22 cellular contexts compared by ENCODE assay signal in genomic region chr11:118397448-118397847, GRCh38. TPM values are rescaled to one million over a fixed set of nuclear protein-coding genes. Genes with fewer than 3 reads are reported as not detected.
DNase-seq lines count a peak whose midpoint lies in the region; ATAC-seq, FAIRE-seq and TF ChIP-seq lines count a peak whose summit lies in the region.
"Had no signal": no experiment of that assay in that cellular context is flagged by ENCODE, and none has a peak within 500 bp of the region (broad histone marks: within the 10 kb centered on the region; RNA-seq: fewer than 3 reads in every experiment).

No MANE protein-coding gene starts in this region.

- H3K36me3 ChIP-seq in gastrocnemius medialis = peaks cover 5 to 50% of the 10 kb centered on the region in 2 donors
- peaks cover 38 to 45% of the 10 kb centered on the region in 2 experiments for H3K36me3 ChIP-seq in SK-N-SH (replicated peaks in 1 of 2; ENCODE audit: control insufficient read depth in 1 of 2, insufficient read depth in 2 of 2, low read length in 1 of 2)

- no peak for TF ChIP-seq POLR2A in gastrocnemius medialis (IDR thresholded peaks at IDR 0.05)

- no peak for TF ChIP-seq CTCF in gastrocnemius medialis (IDR thresholded peaks at IDR 0.05 in 4 of 5, conservative IDR thresholded peaks at IDR 0.05 in 1 of 5)
- no peak for TF ChIP-seq CTCF in SK-N-SH (IDR thresholded peaks at IDR 0.05)
- TF ChIP-seq CTCF in D721Med (IDR thresholded peaks at IDR 0.05; ENCODE audit: insufficient read depth, missing control alignments) = no peak

- H3K36me3 Mint-ChIP-seq in activated naive CD4-positive, alpha-beta T cell treated with anti-CD3 and anti-CD28 coated beads, Interleukin-2, amount 50 U/mL, for 24 hours = peaks cover 18% of the 10 kb centered on the region
- peaks cover 3% of the 10 kb centered on the region for H3K36me3 Mint-ChIP-seq in IgD-negative memory B cell
- peaks cover 91% of the 10 kb centered on the region for H3K36me3 Mint-ChIP-seq in activated T-helper 17 cell treated with anti-CD3 and anti-CD28 coated beads, Interleukin-2, amount 50 U/mL, for 72 hours (ENCODE audit: low read depth)
- peaks cover 91% of the 10 kb centered on the region for H3K36me3 Mint-ChIP-seq in stimulated activated effector memory CD8-positive, alpha-beta T cell treated with anti-CD3 and anti-CD28 coated beads, Interleukin-12 subunit alpha, Interleukin-12 subunit beta, amount 100 ng/mL, for 72 hours

- H3K9me3 ChIP-seq in gastrocnemius medialis (no peaks in the 10 kb centered on the region), SK-N-SH (no peaks in the 10 kb centered on the region)
- H3K9me3 ChIP-seq: Caco-2, heart right ventricle, mucosa of descending colon, thyroid gland had no signal

- no peaks in the 10 kb centered on the region for H3K27me3 Mint-ChIP-seq in activated naive CD4-positive, alpha-beta T cell treated with anti-CD3 and anti-CD28 coated beads, Interleukin-2, amount 50 U/mL, for 24 hours
- no peaks in the 10 kb centered on the region for H3K27me3 Mint-ChIP-seq in IgD-negative memory B cell
- no peaks in the 10 kb centered on the region for H3K27me3 Mint-ChIP-seq in activated T-helper 17 cell treated with anti-CD3 and anti-CD28 coated beads, Interleukin-2, amount 50 U/mL, for 72 hours

- H3K4me2 ChIP-seq in SK-N-SH = no peak overlapping the region

- H4K20me1 ChIP-seq in SK-N-SH (ENCODE audit: insufficient read depth) = no peaks in the 10 kb centered on the region

- FAIRE-seq in D721Med (lab: Jason Lieb, UNC) = no peak
- FAIRE-seq: GM18507 had no signal

- in situ Hi-C loops in gastrocnemius medialis (cut with MboI; ENCODE audit: low sequenced_read_pairs in 4 of 4) = loop anchor here in 3 of 4 donors (10.0 to 25.0 kb wide), 3 partner anchors 90 to 365 kb away; no protein-coding TSS in a partner anchor

- H2AFZ ChIP-seq in SK-N-SH (ENCODE audit: low read depth) = no peak overlapping the region

- POLR2A ChIA-PET in SK-N-SH (lab: Yijun Ruan, JAX) = no interaction called here

- H3K9ac ChIP-seq in SK-N-SH = no peak overlapping the region

- peaks cover 25% of the 10 kb centered on the region for H3F3A ChIP-seq in SK-N-SH (replicated peaks; ENCODE audit: insufficient read depth)

- H3K4me3 ChIP-seq in gastrocnemius medialis = no peak overlapping the region
- H3K4me3 ChIP-seq in SK-N-SH (ENCODE audit: low read depth in 2 of 2, low read length in 1 of 2) = no peak overlapping the region
- H3K4me3 ChIP-seq: heart right ventricle, mucosa of descending colon, thyroid gland had no signal

- CTCF ChIA-PET in SK-N-SH (lab: Yijun Ruan, JAX) = interaction anchor here (0.6 to 2.0 kb wide), 4 partner anchors 91 to 442 kb away, joined by 3 to 8 read pairs (median 3); no protein-coding TSS in a partner anchor

- TF ChIP-seq EP300 in SK-N-SH (IDR thresholded peaks at IDR 0.05; ENCODE audit: borderline replicate concordance in 1 of 2, low read depth in 1 of 2, low read length in 1 of 2) = no peak

- peaks cover 11% of the 10 kb centered on the region for H3K79me2 ChIP-seq in SK-N-SH (ENCODE audit: insufficient read depth)

- no peak for ATAC-seq in activated T-helper 17 cell treated with anti-CD3 and anti-CD28 coated beads, Interleukin-2, amount 50 U/mL, for 72 hours (replicated peaks)
- no peak for ATAC-seq in stimulated activated effector memory CD8-positive, alpha-beta T cell treated with anti-CD3 and anti-CD28 coated beads, Interleukin-12 subunit alpha, Interleukin-12 subunit beta, amount 100 ng/mL, for 72 hours
- no peak for ATAC-seq in gastrocnemius medialis
- ATAC-seq: heart right ventricle, left ventricle myocardium superior, mucosa of descending colon, right cardiac atrium had no signal

- intact Hi-C loops in gastrocnemius medialis (cut with DNase I; ENCODE audit: low total_unique reads) = no loop called here

- no peaks in the 10 kb centered on the region for H3K9me2 ChIP-seq in SK-N-SH

- H3K9me3 Mint-ChIP-seq in activated naive CD4-positive, alpha-beta T cell treated with anti-CD3 and anti-CD28 coated beads, Interleukin-2, amount 50 U/mL, for 24 hours = no peaks in the 10 kb centered on the region
- no peaks in the 10 kb centered on the region for H3K9me3 Mint-ChIP-seq in IgD-negative memory B cell
- no peaks in the 10 kb centered on the region for H3K9me3 Mint-ChIP-seq in activated T-helper 17 cell treated with anti-CD3 and anti-CD28 coated beads, Interleukin-2, amount 50 U/mL, for 72 hours
- H3K9me3 Mint-ChIP-seq in stimulated activated effector memory CD8-positive, alpha-beta T cell treated with anti-CD3 and anti-CD28 coated beads, Interleukin-12 subunit alpha, Interleukin-12 subunit beta, amount 100 ng/mL, for 72 hours = no peaks in the 10 kb centered on the region
- H3K9me3 Mint-ChIP-seq: immature natural killer cell had no signal

- H3K4me1 ChIP-seq in gastrocnemius medialis = peaks cover 5 to 6% of the 10 kb centered on the region in 2 donors
- H3K4me1 ChIP-seq in SK-N-SH (ENCODE audit: control insufficient read depth in 1 of 2, insufficient read depth in 2 of 2, low read depth in 1 of 2, low read length in 1 of 2) = peaks cover 0 to 4% of the 10 kb centered on the region in 2 experiments; a peak in 3 of 4 replicates

- peaks cover 41% of the 10 kb centered on the region for H3K4me1 Mint-ChIP-seq in activated naive CD4-positive, alpha-beta T cell treated with anti-CD3 and anti-CD28 coated beads, Interleukin-2, amount 50 U/mL, for 24 hours
- H3K4me1 Mint-ChIP-seq in IgD-negative memory B cell = peaks cover 29 to 36% (median 31%) of the 10 kb centered on the region in 3 donors
- peaks cover 24% of the 10 kb centered on the region for H3K4me1 Mint-ChIP-seq in activated T-helper 17 cell treated with anti-CD3 and anti-CD28 coated beads, Interleukin-2, amount 50 U/mL, for 72 hours
- H3K4me1 Mint-ChIP-seq in stimulated activated effector memory CD8-positive, alpha-beta T cell treated with anti-CD3 and anti-CD28 coated beads, Interleukin-12 subunit alpha, Interleukin-12 subunit beta, amount 100 ng/mL, for 72 hours = peaks cover 48% of the 10 kb centered on the region

- H3K27me3 ChIP-seq in gastrocnemius medialis = no peaks in the 10 kb centered on the region
- H3K27me3 ChIP-seq in SK-N-SH (ENCODE audit: insufficient read depth) = no peaks in the 10 kb centered on the region
- H3K27me3 ChIP-seq: heart right ventricle, thyroid gland had no signal

- no peak overlapping the region for H3K4me3 Mint-ChIP-seq in activated naive CD4-positive, alpha-beta T cell treated with anti-CD3 and anti-CD28 coated beads, Interleukin-2, amount 50 U/mL, for 24 hours
- H3K4me3 Mint-ChIP-seq in IgD-negative memory B cell = peak overlapping the region in 1 of 4 donors; percentile 23
- H3K4me3 Mint-ChIP-seq in activated T-helper 17 cell treated with anti-CD3 and anti-CD28 coated beads, Interleukin-2, amount 50 U/mL, for 72 hours = no peak overlapping the region
- H3K4me3 Mint-ChIP-seq in stimulated activated effector memory CD8-positive, alpha-beta T cell treated with anti-CD3 and anti-CD28 coated beads, Interleukin-12 subunit alpha, Interleukin-12 subunit beta, amount 100 ng/mL, for 72 hours = no peak overlapping the region
- H3K4me3 Mint-ChIP-seq: immature natural killer cell had no signal

- TF ChIP-seq RAD21 in SK-N-SH (IDR thresholded peaks at IDR 0.05; ENCODE audit: low read length) = no peak

- H3K27ac ChIP-seq in gastrocnemius medialis (no peak overlapping the region), SK-N-SH (ENCODE audit: low read depth in 2 of 2, low read length in 1 of 2) (no peak overlapping the region)
- H3K27ac ChIP-seq: heart right ventricle, thyroid gland had no signal

- no peak for DNase-seq in activated naive CD4-positive, alpha-beta T cell treated with Interleukin-2 at 50 U/mL for 16 hours
- no peak for DNase-seq in stimulated activated effector memory CD8-positive, alpha-beta T cell treated with anti-CD3 and anti-CD28 coated beads, Interleukin-12 subunit alpha, Interleukin-12 subunit beta, amount 100 ng/mL, for 72 hours (ENCODE audit: low spot score in 2 of 2)
- no peak for DNase-seq in gastrocnemius medialis
- no peak for DNase-seq in SK-N-SH
- no peak for DNase-seq in D721Med (ENCODE audit: insufficient read length, low spot score)
- DNase-seq: activated effector memory CD4-positive, alpha-beta T cell treated with Interleukin-2 at 50 U/mL for 16 hours; Caco-2; heart right ventricle; immature natural killer cell; left ventricle myocardium superior; mucosa of descending colon; NCI-H1092; NCI-H2081; NCI-H510A; occipital lobe; right cardiac atrium; stimulated activated CD4-positive, alpha-beta T cell treated with anti-CD3 and anti-CD28 coated beads, Interleukin-15, amount 100 ng/mL, for 24 hours; thyroid gland had no signal

- peak overlapping the region; percentile 65 for H3K27ac Mint-ChIP-seq in activated naive CD4-positive, alpha-beta T cell treated with anti-CD3 and anti-CD28 coated beads, Interleukin-2, amount 50 U/mL, for 24 hours
- H3K27ac Mint-ChIP-seq in IgD-negative memory B cell = peak overlapping the region in 2 of 3 donors; percentile 20 to 100
- H3K27ac Mint-ChIP-seq in activated T-helper 17 cell treated with anti-CD3 and anti-CD28 coated beads, Interleukin-2, amount 50 U/mL, for 72 hours = peak overlapping the region; percentile 99
- peak overlapping the region; percentile 85 for H3K27ac Mint-ChIP-seq in stimulated activated effector memory CD8-positive, alpha-beta T cell treated with anti-CD3 and anti-CD28 coated beads, Interleukin-12 subunit alpha, Interleukin-12 subunit beta, amount 100 ng/mL, for 72 hours

RNA-seq across cellular contexts. Expression of gene ATP5MG, which starts 4.0 kb away (rescaled TPM):
- polyA plus RNA-seq in IgD-negative memory B cell = 547 TPM
- total RNA-seq in activated T-helper 17 cell treated with anti-CD3 and anti-CD28 coated beads, Interleukin-2, amount 50 U/mL, for 72 hours = 100 to 1,000 TPM; 155 to 275 TPM
- total RNA-seq in gastrocnemius medialis = 10 to 100 TPM; 46.9 to 90.6 (median 55.4) TPM
- polyA plus RNA-seq in SK-N-SH (2012; rRNA removed) = 140 and 152 TPM in 2 replicates
- polyA plus RNA-seq in SK-N-SH (2012; cell fraction: cytosol; rRNA removed) = 157 and 208 TPM in 2 replicates
- polyA plus RNA-seq in SK-N-SH (2012; cell fraction: nucleus; rRNA removed) = 43.1 and 66.4 TPM in 2 replicates

RNA-seq across cellular contexts. Expression of gene UBE4A, which starts 38.0 kb away (rescaled TPM):
- polyA plus RNA-seq in IgD-negative memory B cell (18.3 TPM), SK-N-SH (2012; rRNA removed) (7.7 and 9.3 TPM in 2 replicates)
- total RNA-seq in activated T-helper 17 cell treated with anti-CD3 and anti-CD28 coated beads, Interleukin-2, amount 50 U/mL, for 72 hours = 10 to 100 TPM; 40.9 to 48.3 TPM
- 10 to 100 TPM; 36.6 to 73.9 (median 41.7) TPM for total RNA-seq in gastrocnemius medialis
- 9.9 and 10.1 TPM in 2 replicates for polyA plus RNA-seq in SK-N-SH (2012; cell fraction: cytosol; rRNA removed)
- 9.4 and 18.1 TPM in 2 replicates for polyA plus RNA-seq in SK-N-SH (2012; cell fraction: nucleus; rRNA removed)

RNA-seq across cellular contexts. Expression of gene KMT2A, which starts 38.8 kb away (rescaled TPM):
- 23.6 TPM for polyA plus RNA-seq in IgD-negative memory B cell
- 100 to 1,000 TPM in 1 of 2 donors, 10 to 100 TPM in 1; 81.6 to 118 TPM for total RNA-seq in activated T-helper 17 cell treated with anti-CD3 and anti-CD28 coated beads, Interleukin-2, amount 50 U/mL, for 72 hours
- 10 to 100 TPM; 24.3 to 55.6 (median 27.9) TPM for total RNA-seq in gastrocnemius medialis
- 15.7 and 16.6 TPM in 2 replicates for polyA plus RNA-seq in SK-N-SH (2012; rRNA removed)
- 8.2 and 11.9 TPM in 2 replicates for polyA plus RNA-seq in SK-N-SH (2012; cell fraction: cytosol; rRNA removed)
- 41.9 and 53.5 TPM in 2 replicates for polyA plus RNA-seq in SK-N-SH (2012; cell fraction: nucleus; rRNA removed)

RNA-seq across cellular contexts. Expression of gene CD3G, which starts 53.3 kb away (rescaled TPM):
- polyA plus RNA-seq in IgD-negative memory B cell (12.9 TPM), SK-N-SH (2012; rRNA removed) (not detected in 2 replicates)
- 100 to 1,000 TPM; 103 to 140 TPM for total RNA-seq in activated T-helper 17 cell treated with anti-CD3 and anti-CD28 coated beads, Interleukin-2, amount 50 U/mL, for 72 hours
- total RNA-seq in gastrocnemius medialis = under 1 TPM in 2 of 4 donors, not detected in 2; 0.33 to 0.51 TPM
- not detected in 2 replicates for polyA plus RNA-seq in SK-N-SH (2012; cell fraction: cytosol; rRNA removed)
- not detected in 2 replicates for polyA plus RNA-seq in SK-N-SH (2012; cell fraction: nucleus; rRNA removed)
- total RNA-seq: occipital lobe had no signal

RNA-seq across cellular contexts. Expression of gene CD3D, which starts 54.9 kb away (rescaled TPM):
- polyA plus RNA-seq in IgD-negative memory B cell (31.6 TPM), SK-N-SH (2012; rRNA removed) (0.44 TPM in 1 of 2 replicates, not detected in the other)
- 100 to 1,000 TPM; 313 to 365 TPM for total RNA-seq in activated T-helper 17 cell treated with anti-CD3 and anti-CD28 coated beads, Interleukin-2, amount 50 U/mL, for 72 hours
- 1 to 10 TPM in 1 of 4 donors, under 1 TPM in 2, not detected in 1; 0.35 to 3.0 (median 0.46) TPM for total RNA-seq in gastrocnemius medialis
- polyA plus RNA-seq in SK-N-SH (2012; cell fraction: cytosol; rRNA removed) = 0.15 and 0.20 TPM in 2 replicates
- polyA plus RNA-seq in SK-N-SH (2012; cell fraction: nucleus; rRNA removed) = 0.23 TPM in 1 of 2 replicates, not detected in the other
- total RNA-seq: Caco-2, occipital lobe had no signal
